ENCODE assay signal across 36 cellular contexts in the genomic region with DNA sequence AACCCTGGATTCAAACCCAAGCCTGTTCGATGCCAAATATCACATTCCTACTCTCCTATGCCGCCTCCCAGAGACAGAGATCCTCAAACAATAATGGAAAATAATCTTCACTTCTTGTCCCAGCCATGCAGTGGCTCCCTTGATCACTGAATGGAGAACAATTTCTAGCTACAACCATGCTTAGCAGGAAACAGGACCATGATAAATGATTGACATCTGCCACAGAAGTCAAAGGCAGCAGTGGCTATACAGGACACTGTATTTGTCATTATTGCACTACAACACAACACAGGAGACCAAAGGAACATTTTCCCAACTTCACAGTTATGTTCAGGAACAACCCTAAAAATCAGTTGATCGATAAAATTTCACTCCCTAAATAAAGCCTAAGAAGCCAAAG.
"Had no signal": no experiment of that assay in that cellular context is flagged by ENCODE, and none has a peak within 500 bp of the region (broad histone marks: within the 10 kb centered on the region; RNA-seq: fewer than 3 reads in every experiment).

No MANE protein-coding gene starts in this region.

- H3K4me3 ChIP-seq: ascending aorta, cardiac muscle cell had no signal

- H3K36me3 ChIP-seq: ascending aorta, cardiac muscle cell had no signal

- H3K36me3 Mint-ChIP-seq: activated CD4-positive, alpha-beta memory T cell treated with anti-CD3 and anti-CD28 coated beads for 36 hours; activated naive CD4-positive, alpha-beta T cell treated with anti-CD3 and anti-CD28 coated beads, Interleukin-2, amount 10 ng/mL, durations not matched to agents 7 days and 5 days; activated naive CD4-positive, alpha-beta T cell treated with anti-CD3 and anti-CD28 coated beads, Interleukin-2, amount 50 U/mL, for 24 hours; activated naive CD8-positive, alpha-beta T cell; activated naive CD8-positive, alpha-beta T cell treated with anti-CD3 and anti-CD28 coated beads, Interleukin-2, amount 10 ng/mL, durations not matched to agents 7 days and 5 days; brain had no signal

- H3K4me3 Mint-ChIP-seq: activated B cell treated with CpG ODN at 0.5 μM for 24 hours; activated CD4-positive, alpha-beta memory T cell treated with anti-CD3 and anti-CD28 coated beads for 36 hours; activated CD4-positive, alpha-beta T cell treated with anti-CD3 and anti-CD28 coated beads, Interleukin-2, amount 10 ng/mL, durations not matched to agents 24 days and 14 days; activated CD8-positive, alpha-beta T cell treated with anti-CD3 and anti-CD28 coated beads for 36 hours; activated naive CD4-positive, alpha-beta T cell treated with anti-CD3 and anti-CD28 coated beads, Interleukin-2, amount 10 ng/mL, durations not matched to agents 7 days and 5 days; activated naive CD4-positive, alpha-beta T cell treated with anti-CD3 and anti-CD28 coated beads, Interleukin-2, amount 50 U/mL, for 24 hours; activated naive CD8-positive, alpha-beta T cell; activated naive CD8-positive, alpha-beta T cell treated with anti-CD3 and anti-CD28 coated beads, Interleukin-2, amount 10 ng/mL, durations not matched to agents 7 days and 5 days; activated naive CD8-positive, alpha-beta T cell treated with anti-CD3 and anti-CD28 coated beads, Interleukin-2, amount 50 U/mL, for 24 hours; activated T-cell treated with anti-CD3 and anti-CD28 coated beads, Interleukin-2, amount 50 U/mL, for 4 hours; activated T-cell treated with anti-CD3 and anti-CD28 coated beads, Interleukin-2, amount 50 U/mL, for 72 hours; activated T-helper 1 cell treated with anti-CD3 and anti-CD28 coated beads, Interleukin-12 subunit alpha, Interleukin-12 subunit beta, Interleukin-2, Interleukin-4 antibody, amounts not matched to agents 30 ng/mL and 10 ng/mL and 1 ng/mL, durations not matched to agents 14 hours and 24 hours and 36 hours; activated T-helper 17 cell treated with anti-CD3 and anti-CD28 coated beads, Interleukin-2, amount 50 U/mL, for 72 hours; brain; central memory CD8-positive, alpha-beta T cell; T-helper 1 cell treated with Interleukin-12 subunit alpha and Interleukin-12 subunit beta and Interleukin-4 antibody, amounts not matched to agents 30 μg/mL and 1 μg/mL, for 36 hours; T-helper 2 cell treated with Interferon-gamma antibody and Interleukin-4, amounts not matched to agents 5 μg/mL and 100 μg/mL, for 36 hours had no signal

- H3K27ac Mint-ChIP-seq: activated B cell treated with CpG ODN at 0.5 μM for 24 hours; activated CD4-positive, alpha-beta memory T cell treated with anti-CD3 and anti-CD28 coated beads for 36 hours; activated CD4-positive, alpha-beta T cell treated with anti-CD3 and anti-CD28 coated beads, Interleukin-2, amount 10 ng/mL, durations not matched to agents 24 days and 14 days; activated CD8-positive, alpha-beta T cell treated with anti-CD3 and anti-CD28 coated beads for 36 hours; activated naive CD4-positive, alpha-beta T cell treated with anti-CD3 and anti-CD28 coated beads, Interleukin-2, amount 10 ng/mL, durations not matched to agents 7 days and 5 days; activated naive CD4-positive, alpha-beta T cell treated with anti-CD3 and anti-CD28 coated beads, Interleukin-2, amount 50 U/mL, for 24 hours; activated naive CD8-positive, alpha-beta T cell; activated naive CD8-positive, alpha-beta T cell treated with anti-CD3 and anti-CD28 coated beads, Interleukin-2, amount 10 ng/mL, durations not matched to agents 7 days and 5 days; activated naive CD8-positive, alpha-beta T cell treated with anti-CD3 and anti-CD28 coated beads, Interleukin-2, amount 50 U/mL, for 24 hours; activated T-cell treated with anti-CD3 and anti-CD28 coated beads, Interleukin-2, amount 50 U/mL, for 72 hours; activated T-helper 1 cell treated with anti-CD3 and anti-CD28 coated beads, Interleukin-12 subunit alpha, Interleukin-12 subunit beta, Interleukin-2, Interleukin-4 antibody, amounts not matched to agents 30 ng/mL and 10 ng/mL and 1 ng/mL, durations not matched to agents 14 hours and 24 hours and 36 hours; activated T-helper 17 cell treated with anti-CD3 and anti-CD28 coated beads, Interleukin-2, amount 50 U/mL, for 72 hours; brain; T-helper 1 cell treated with Interleukin-12 subunit alpha and Interleukin-12 subunit beta and Interleukin-4 antibody, amounts not matched to agents 30 μg/mL and 1 μg/mL, for 36 hours; T-helper 2 cell treated with Interferon-gamma antibody and Interleukin-4, amounts not matched to agents 5 μg/mL and 100 μg/mL, for 36 hours had no signal

- H3K4me1 Mint-ChIP-seq: activated B cell treated with CpG ODN at 0.5 μM for 24 hours; activated CD4-positive, alpha-beta T cell treated with anti-CD3 and anti-CD28 coated beads, Interleukin-2, amount 10 ng/mL, durations not matched to agents 24 days and 14 days; activated naive CD4-positive, alpha-beta T cell treated with anti-CD3 and anti-CD28 coated beads, Interleukin-2, amount 10 ng/mL, durations not matched to agents 7 days and 5 days; activated naive CD4-positive, alpha-beta T cell treated with anti-CD3 and anti-CD28 coated beads, Interleukin-2, amount 50 U/mL, for 24 hours; activated naive CD8-positive, alpha-beta T cell treated with anti-CD3 and anti-CD28 coated beads, Interleukin-2, amount 10 ng/mL, durations not matched to agents 7 days and 5 days; activated naive CD8-positive, alpha-beta T cell treated with anti-CD3 and anti-CD28 coated beads, Interleukin-2, amount 50 U/mL, for 24 hours; activated T-helper 17 cell treated with anti-CD3 and anti-CD28 coated beads, Interleukin-2, amount 50 U/mL, for 72 hours; central memory CD8-positive, alpha-beta T cell had no signal

- H3K27me3 Mint-ChIP-seq: activated B cell treated with CpG ODN at 0.5 μM for 24 hours; activated CD4-positive, alpha-beta memory T cell treated with anti-CD3 and anti-CD28 coated beads for 36 hours; activated CD4-positive, alpha-beta T cell treated with anti-CD3 and anti-CD28 coated beads, Interleukin-2, amount 10 ng/mL, durations not matched to agents 24 days and 14 days; activated naive CD4-positive, alpha-beta T cell treated with anti-CD3 and anti-CD28 coated beads, Interleukin-2, amount 10 ng/mL, durations not matched to agents 7 days and 5 days; activated naive CD4-positive, alpha-beta T cell treated with anti-CD3 and anti-CD28 coated beads, Interleukin-2, amount 50 U/mL, for 24 hours; activated naive CD8-positive, alpha-beta T cell; activated naive CD8-positive, alpha-beta T cell treated with anti-CD3 and anti-CD28 coated beads, Interleukin-2, amount 10 ng/mL, durations not matched to agents 7 days and 5 days; activated naive CD8-positive, alpha-beta T cell treated with anti-CD3 and anti-CD28 coated beads, Interleukin-2, amount 50 U/mL, for 24 hours; activated T-helper 17 cell treated with anti-CD3 and anti-CD28 coated beads, Interleukin-2, amount 50 U/mL, for 72 hours; central memory CD8-positive, alpha-beta T cell had no signal

- ATAC-seq: activated CD8-positive, alpha-beta T cell treated with anti-CD3 and anti-CD28 coated beads for 36 hours; activated naive CD8-positive, alpha-beta T cell treated with anti-CD3 and anti-CD28 coated beads, Interleukin-2, amount 50 U/mL, for 24 hours; activated T-cell treated with anti-CD3 and anti-CD28 coated beads, Interleukin-2, amount 50 U/mL, for 4 hours; activated T-cell treated with anti-CD3 and anti-CD28 coated beads, Interleukin-2, amount 50 U/mL, for 72 hours; activated T-helper 17 cell treated with anti-CD3 and anti-CD28 coated beads, Interleukin-2, amount 50 U/mL, for 72 hours had no signal

- H3K27ac ChIP-seq: ascending aorta, cardiac muscle cell, VCaP had no signal

- DNase-seq: activated B cell treated with CpG ODN at 0.5 μM for 24 hours; activated CD4-positive, alpha-beta memory T cell treated with anti-CD3 and anti-CD28 coated beads for 36 hours; activated CD4-positive, alpha-beta T cell treated with anti-CD3 and anti-CD28 coated beads for 4 hours; activated CD4-positive, alpha-beta T cell treated with anti-CD3 and anti-CD28 coated beads, Interleukin-2, amount 10 ng/mL, durations not matched to agents 24 days and 14 days; activated CD4-positive, alpha-beta T cell treated with anti-CD3 and anti-CD28 coated beads, Interleukin-2, amount 50 U/mL, for 1 hour; activated CD4-positive, alpha-beta T cell treated with anti-CD3 and anti-CD28 coated beads, Interleukin-2, amount 50 U/mL, for 4 hours; activated CD4-positive, CD25-positive, alpha-beta regulatory T cell treated with anti-CD3 and anti-CD28 coated beads, Interleukin-2, amount 50 U/mL, for 72 hours; activated CD8-positive, alpha-beta memory T cell treated with anti-CD3 and anti-CD28 coated beads, Interleukin-2, amount 50 U/mL, for 4 hours; activated CD8-positive, alpha-beta T cell treated with anti-CD3 and anti-CD28 coated beads for 36 hours; activated gamma-delta T cell; activated naive CD4-positive, alpha-beta T cell treated with anti-CD3 and anti-CD28 coated beads, Interleukin-2, amount 10 ng/mL, durations not matched to agents 7 days and 5 days; activated naive CD4-positive, alpha-beta T cell treated with Interleukin-2 at 50 U/mL for 16 hours; activated naive CD8-positive, alpha-beta T cell treated with anti-CD3 and anti-CD28 coated beads, Interleukin-2, amount 10 ng/mL, durations not matched to agents 7 days and 5 days; activated naive CD8-positive, alpha-beta T cell treated with anti-CD3 and anti-CD28 coated beads, Interleukin-2, amount 50 U/mL, for 24 hours; activated T-cell treated with anti-CD3 and anti-CD28 coated beads for 4 hours; activated T-cell treated with anti-CD3 and anti-CD28 coated beads, Interleukin-2, amount 50 U/mL, for 1 hour; activated T-cell treated with anti-CD3 and anti-CD28 coated beads, Interleukin-2, amount 50 U/mL, for 4 hours; activated T-cell treated with anti-CD3 and anti-CD28 coated beads, Interleukin-2, amount 50 U/mL, for 72 hours; amygdala; anterior cingulate cortex; caudate nucleus; cerebellar nuclear complex; T-helper 1 cell; T-helper 2 cell; T-helper 9 cell had no signal

- H3K4me1 ChIP-seq: ascending aorta had no signal

- H3K9me3 Mint-ChIP-seq: activated B cell treated with CpG ODN at 0.5 μM for 24 hours; activated CD4-positive, alpha-beta T cell treated with anti-CD3 and anti-CD28 coated beads, Interleukin-2, amount 10 ng/mL, durations not matched to agents 24 days and 14 days; activated CD8-positive, alpha-beta T cell treated with anti-CD3 and anti-CD28 coated beads for 36 hours; activated T-helper 17 cell treated with anti-CD3 and anti-CD28 coated beads, Interleukin-2, amount 50 U/mL, for 72 hours had no signal

- H3K27me3 ChIP-seq: ascending aorta, cardiac muscle cell had no signal
